In the genomic region with DNA sequence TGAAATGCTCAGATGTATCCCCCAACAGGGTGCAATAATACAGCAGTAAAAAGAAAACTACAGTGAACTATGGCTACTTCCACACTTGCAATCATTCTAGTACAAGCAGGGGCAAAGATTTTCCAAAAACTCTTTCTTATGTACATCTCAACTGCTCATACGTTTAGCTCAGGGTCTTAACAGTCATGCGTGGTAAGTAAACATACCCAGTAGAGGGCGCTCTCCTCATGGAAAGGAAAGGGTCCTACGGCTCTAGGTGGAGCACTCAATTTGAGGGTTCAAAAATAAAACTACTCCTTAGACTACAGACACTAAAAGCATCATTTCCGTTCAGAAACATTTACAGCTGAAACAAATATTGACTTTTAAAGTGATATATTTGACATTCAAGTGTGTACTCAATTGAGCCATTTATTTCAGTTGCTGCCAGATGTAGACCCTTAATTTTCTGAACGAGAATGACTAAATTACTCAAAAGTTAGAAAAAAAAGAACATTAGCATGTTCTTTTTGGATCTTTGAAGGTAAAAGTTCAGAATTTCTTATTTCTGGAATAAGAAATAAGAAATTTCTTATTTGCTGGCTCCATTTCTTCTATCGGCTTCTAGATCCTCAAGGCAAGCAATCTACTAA, we compare ENCODE assay signal across 8 cellular contexts.
A peak's percentile ranks its signal among the peaks of the same experiment; 100 is the strongest.
DNase-seq lines count a peak whose midpoint lies in the region; ATAC-seq, FAIRE-seq and TF ChIP-seq lines count a peak whose summit lies in the region.

No MANE protein-coding gene starts in this region.

- DNase-seq in NCI-H1694 (lab: John Stamatoyannopoulos, UW) (peak; percentile 75), iPS-NIHi7 (ENCODE audit: extremely low spot score) (peak; percentile 78), NK-92 (lab: John Stamatoyannopoulos, UW; ENCODE audit: unreplicated experiment) (no peak)
- DNase-seq in activated effector memory CD4-positive, alpha-beta T cell treated with anti-CD3 and anti-CD28 coated beads, Interleukin-2, amount 50 U/mL, for 16 hours, result no peak

- peak; percentile 87 for ATAC-seq in GM18519 (IDR thresholded peaks at IDR 0.05; ENCODE audit: low FRiP score, unreplicated experiment)
- peak; percentile 77 for ATAC-seq in HG02981 (IDR thresholded peaks at IDR 0.05; ENCODE audit: unreplicated experiment)

- H3K27ac ChIP-seq in C4-2B, result no peak overlapping the region

- TF ChIP-seq CTCF in C4-2B (conservative IDR thresholded peaks at IDR 0.05), result peak; percentile 89

- peak; percentile 65 for FAIRE-seq in TTC549 (lab: Jason Lieb, UNC)

Comparison
In these comparisons a context has a peak if more than half of its experiments do, and no peak if none do; other contexts are left out.
1. DNase-seq: peak in NCI-H1694 (single experiment) and iPS-NIHi7 (single experiment); none in NK-92 (single experiment) and activated effector memory CD4-positive, alpha-beta T cell treated with anti-CD3 and anti-CD28 coated beads, Interleukin-2, amount 50 U/mL, for 16 hours (single experiment).